ENCODE assay signal across 8 cellular contexts in genomic region chr3:54427951-54428871, GRCh38.
DNase-seq lines count a peak whose midpoint lies in the region; ATAC-seq and TF ChIP-seq lines count a peak whose summit lies in the region.

No MANE protein-coding gene starts in this region.

- peaks cover 11% of the 10 kb centered on the region for H3K4me1 ChIP-seq in vagina

- H3K9me3 Mint-ChIP-seq in CD14-positive monocyte (no peaks in the 10 kb centered on the region), nephron (no peaks in the 10 kb centered on the region)

- H3K4me3 Mint-ChIP-seq in CD14-positive monocyte (no peak overlapping the region), nephron (peak overlapping the region in 1 of 3 experiments; percentile 27)

- H3K27me3 ChIP-seq in vagina: no peaks in the 10 kb centered on the region

- ATAC-seq in GM18868 (IDR thresholded peaks at IDR 0.05; ENCODE audit: unreplicated experiment) (peak; percentile 66), esophagus mucosa (peak; percentile 54), GM18907 (IDR thresholded peaks at IDR 0.05; ENCODE audit: unreplicated experiment) (no peak)

- H3K27ac ChIP-seq in vagina: no peak overlapping the region

- H3K36me3 Mint-ChIP-seq in CD14-positive monocyte (no peaks in the 10 kb centered on the region), nephron (ENCODE audit: low read depth) (no peaks in the 10 kb centered on the region)

- intact Hi-C loops in CD14-positive monocyte (cut with micrococcal nuclease): no loop called here
- intact Hi-C loops in vagina (cut with DNase I): no loop called here

- no peak for TF ChIP-seq POLR2A in vagina (IDR thresholded peaks at IDR 0.05)

- H3K36me3 ChIP-seq in vagina: no peaks in the 10 kb centered on the region

- H3K9me3 ChIP-seq in vagina: no peaks in the 10 kb centered on the region

- H3K27ac Mint-ChIP-seq in CD14-positive monocyte (no peak overlapping the region), nephron (peak overlapping the region in 2 of 3 experiments; percentile 46 to 51)

- no peak overlapping the region for H3K4me3 ChIP-seq in vagina

- H3K27me3 Mint-ChIP-seq in CD14-positive monocyte (ENCODE audit: low read depth in 3 of 3) (peaks cover 0 to 1% (median 0%) of the 10 kb centered on the region in 3 donors), nephron (ENCODE audit: low read depth) (peaks cover 11% of the 10 kb centered on the region)

- DNase-seq in CD14-positive monocyte (ENCODE audit: low spot score) (no peak), NCI-H146 (lab: John Stamatoyannopoulos, UW) (peak; percentile 77), UCSD-AML1 (lab: John Stamatoyannopoulos, UW; ENCODE audit: unreplicated experiment) (peak; percentile 20), vagina (ENCODE audit: extremely low spot score in 2 of 2) (no peak)

- TF ChIP-seq CTCF in CD14-positive monocyte (IDR thresholded peaks at IDR 0.05) (peak; percentile 73), nephron (IDR thresholded peaks at IDR 0.05; ENCODE audit: unreplicated experiment in 3 of 3) (peak; percentile 89 to 94 (median 90)), vagina (IDR thresholded peaks at IDR 0.05) (peak; percentile 55 to 76 (median 75))

- H3K4me1 Mint-ChIP-seq in CD14-positive monocyte (no peaks in the 10 kb centered on the region), nephron (peaks cover 34% of the 10 kb centered on the region)

Comparison
In these comparisons a context has a peak if more than half of its experiments do, and no peak if none do; other contexts are left out.
1. DNase-seq: peak in NCI-H146 (single experiment) and UCSD-AML1 (single experiment); none in CD14-positive monocyte (single experiment) and vagina (0 of 2).
2. H3K27ac Mint-ChIP-seq: peak in nephron (2 of 3); none in CD14-positive monocyte (0 of 7).
3. Peak in every context shown above with its lines, with median percentiles within 50 percentile points of each other: CTCF ChIP-seq.